In the genomic region with DNA sequence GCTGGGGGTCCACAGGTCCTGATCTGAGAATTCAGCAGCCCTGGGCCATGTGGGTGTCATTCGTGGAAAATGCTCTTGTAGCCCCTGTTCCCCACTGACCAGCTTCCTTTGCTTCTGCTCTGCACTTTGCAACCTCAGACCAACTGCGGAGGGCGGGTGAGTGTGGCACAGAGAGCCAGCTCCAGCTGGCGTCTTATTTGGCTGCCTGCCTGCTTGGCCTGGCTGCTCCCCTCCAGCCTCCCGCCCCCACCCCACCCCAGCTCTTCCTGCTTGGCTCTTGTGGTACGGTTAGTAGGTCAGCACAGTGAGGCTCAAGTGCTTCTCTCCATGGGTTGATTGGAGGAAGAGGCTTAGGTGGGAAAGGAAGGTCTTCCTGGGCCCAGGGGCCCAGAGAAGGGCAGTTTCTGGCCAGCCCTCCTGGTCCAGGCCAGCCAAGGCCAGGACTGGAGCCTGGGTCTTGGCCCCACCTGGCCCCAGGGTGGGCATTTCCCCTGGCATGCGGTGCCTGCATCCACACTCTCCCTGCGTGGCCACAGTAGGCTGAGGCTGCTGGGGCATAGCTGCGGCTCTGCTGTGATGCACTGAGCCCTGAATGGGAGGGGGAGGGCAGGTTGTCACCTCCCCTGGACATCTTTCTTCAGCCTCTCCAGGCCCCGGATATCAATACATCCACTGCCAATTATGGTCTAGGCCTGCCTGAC, we compare ENCODE assay signal across 1 cellular context.
TF ChIP-seq lines count a peak whose summit lies in the region.

No MANE protein-coding gene starts in this region.

TF ChIP-seq in GM23338, 12 proteins besides CTCF, POLR2A, EP300 and RAD21 (continued from another document):
- TF ChIP-seq, protein P1, sequence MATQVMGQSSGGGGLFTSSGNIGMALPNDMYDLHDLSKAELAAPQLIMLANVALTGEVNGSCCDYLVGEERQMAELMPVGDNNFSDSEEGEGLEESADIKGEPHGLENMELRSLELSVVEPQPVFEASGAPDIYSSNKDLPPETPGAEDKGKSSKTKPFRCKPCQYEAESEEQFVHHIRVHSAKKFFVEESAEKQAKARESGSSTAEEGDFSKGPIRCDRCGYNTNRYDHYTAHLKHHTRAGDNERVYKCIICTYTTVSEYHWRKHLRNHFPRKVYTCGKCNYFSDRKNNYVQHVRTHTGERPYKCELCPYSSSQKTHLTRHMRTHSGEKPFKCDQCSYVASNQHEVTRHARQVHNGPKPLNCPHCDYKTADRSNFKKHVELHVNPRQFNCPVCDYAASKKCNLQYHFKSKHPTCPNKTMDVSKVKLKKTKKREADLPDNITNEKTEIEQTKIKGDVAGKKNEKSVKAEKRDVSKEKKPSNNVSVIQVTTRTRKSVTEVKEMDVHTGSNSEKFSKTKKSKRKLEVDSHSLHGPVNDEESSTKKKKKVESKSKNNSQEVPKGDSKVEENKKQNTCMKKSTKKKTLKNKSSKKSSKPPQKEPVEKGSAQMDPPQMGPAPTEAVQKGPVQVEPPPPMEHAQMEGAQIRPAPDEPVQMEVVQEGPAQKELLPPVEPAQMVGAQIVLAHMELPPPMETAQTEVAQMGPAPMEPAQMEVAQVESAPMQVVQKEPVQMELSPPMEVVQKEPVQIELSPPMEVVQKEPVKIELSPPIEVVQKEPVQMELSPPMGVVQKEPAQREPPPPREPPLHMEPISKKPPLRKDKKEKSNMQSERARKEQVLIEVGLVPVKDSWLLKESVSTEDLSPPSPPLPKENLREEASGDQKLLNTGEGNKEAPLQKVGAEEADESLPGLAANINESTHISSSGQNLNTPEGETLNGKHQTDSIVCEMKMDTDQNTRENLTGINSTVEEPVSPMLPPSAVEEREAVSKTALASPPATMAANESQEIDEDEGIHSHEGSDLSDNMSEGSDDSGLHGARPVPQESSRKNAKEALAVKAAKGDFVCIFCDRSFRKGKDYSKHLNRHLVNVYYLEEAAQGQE (IDR thresholded peaks at IDR 0.05; ENCODE audit: unreplicated experiment) = no peak
- no peak for TF ChIP-seq JUNB (IDR thresholded peaks at IDR 0.05; ENCODE audit: unreplicated experiment)
- TF ChIP-seq, protein P2, sequence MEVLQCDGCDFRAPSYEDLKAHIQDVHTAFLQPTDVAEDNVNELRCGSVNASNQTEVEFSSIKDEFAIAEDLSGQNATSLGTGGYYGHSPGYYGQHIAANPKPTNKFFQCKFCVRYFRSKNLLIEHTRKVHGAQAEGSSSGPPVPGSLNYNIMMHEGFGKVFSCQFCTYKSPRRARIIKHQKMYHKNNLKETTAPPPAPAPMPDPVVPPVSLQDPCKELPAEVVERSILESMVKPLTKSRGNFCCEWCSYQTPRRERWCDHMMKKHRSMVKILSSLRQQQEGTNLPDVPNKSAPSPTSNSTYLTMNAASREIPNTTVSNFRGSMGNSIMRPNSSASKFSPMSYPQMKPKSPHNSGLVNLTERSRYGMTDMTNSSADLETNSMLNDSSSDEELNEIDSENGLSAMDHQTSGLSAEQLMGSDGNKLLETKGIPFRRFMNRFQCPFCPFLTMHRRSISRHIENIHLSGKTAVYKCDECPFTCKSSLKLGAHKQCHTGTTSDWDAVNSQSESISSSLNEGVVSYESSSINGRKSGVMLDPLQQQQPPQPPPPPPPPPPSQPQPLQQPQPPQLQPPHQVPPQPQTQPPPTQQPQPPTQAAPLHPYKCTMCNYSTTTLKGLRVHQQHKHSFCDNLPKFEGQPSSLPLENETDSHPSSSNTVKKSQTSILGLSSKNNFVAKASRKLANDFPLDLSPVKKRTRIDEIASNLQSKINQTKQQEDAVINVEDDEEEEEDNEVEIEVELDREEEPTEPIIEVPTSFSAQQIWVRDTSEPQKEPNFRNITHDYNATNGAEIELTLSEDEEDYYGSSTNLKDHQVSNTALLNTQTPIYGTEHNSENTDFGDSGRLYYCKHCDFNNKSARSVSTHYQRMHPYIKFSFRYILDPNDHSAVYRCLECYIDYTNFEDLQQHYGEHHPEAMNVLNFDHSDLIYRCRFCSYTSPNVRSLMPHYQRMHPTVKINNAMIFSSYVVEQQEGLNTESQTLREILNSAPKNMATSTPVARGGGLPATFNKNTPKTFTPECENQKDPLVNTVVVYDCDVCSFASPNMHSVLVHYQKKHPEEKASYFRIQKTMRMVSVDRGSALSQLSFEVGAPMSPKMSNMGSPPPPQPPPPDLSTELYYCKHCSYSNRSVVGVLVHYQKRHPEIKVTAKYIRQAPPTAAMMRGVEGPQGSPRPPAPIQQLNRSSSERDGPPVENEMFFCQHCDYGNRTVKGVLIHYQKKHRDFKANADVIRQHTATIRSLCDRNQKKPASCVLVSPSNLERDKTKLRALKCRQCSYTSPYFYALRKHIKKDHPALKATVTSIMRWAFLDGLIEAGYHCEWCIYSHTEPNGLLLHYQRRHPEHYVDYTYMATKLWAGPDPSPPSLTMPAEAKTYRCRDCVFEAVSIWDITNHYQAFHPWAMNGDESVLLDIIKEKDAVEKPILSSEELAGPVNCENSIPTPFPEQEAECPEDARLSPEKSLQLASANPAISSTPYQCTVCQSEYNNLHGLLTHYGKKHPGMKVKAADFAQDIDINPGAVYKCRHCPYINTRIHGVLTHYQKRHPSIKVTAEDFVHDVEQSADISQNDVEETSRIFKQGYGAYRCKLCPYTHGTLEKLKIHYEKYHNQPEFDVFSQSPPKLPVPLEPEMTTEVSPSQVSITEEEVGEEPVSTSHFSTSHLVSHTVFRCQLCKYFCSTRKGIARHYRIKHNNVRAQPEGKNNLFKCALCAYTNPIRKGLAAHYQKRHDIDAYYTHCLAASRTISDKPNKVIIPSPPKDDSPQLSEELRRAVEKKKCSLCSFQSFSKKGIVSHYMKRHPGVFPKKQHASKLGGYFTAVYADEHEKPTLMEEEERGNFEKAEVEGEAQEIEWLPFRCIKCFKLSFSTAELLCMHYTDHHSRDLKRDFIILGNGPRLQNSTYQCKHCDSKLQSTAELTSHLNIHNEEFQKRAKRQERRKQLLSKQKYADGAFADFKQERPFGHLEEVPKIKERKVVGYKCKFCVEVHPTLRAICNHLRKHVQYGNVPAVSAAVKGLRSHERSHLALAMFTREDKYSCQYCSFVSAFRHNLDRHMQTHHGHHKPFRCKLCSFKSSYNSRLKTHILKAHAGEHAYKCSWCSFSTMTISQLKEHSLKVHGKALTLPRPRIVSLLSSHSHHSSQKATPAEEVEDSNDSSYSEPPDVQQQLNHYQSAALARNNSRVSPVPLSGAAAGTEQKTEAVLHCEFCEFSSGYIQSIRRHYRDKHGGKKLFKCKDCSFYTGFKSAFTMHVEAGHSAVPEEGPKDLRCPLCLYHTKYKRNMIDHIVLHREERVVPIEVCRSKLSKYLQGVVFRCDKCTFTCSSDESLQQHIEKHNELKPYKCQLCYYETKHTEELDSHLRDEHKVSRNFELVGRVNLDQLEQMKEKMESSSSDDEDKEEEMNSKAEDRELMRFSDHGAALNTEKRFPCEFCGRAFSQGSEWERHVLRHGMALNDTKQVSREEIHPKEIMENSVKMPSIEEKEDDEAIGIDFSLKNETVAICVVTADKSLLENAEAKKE (CRISPR knock-in tag; IDR thresholded peaks at IDR 0.05) = no peak
- TF ChIP-seq EZH2phosphoT487 (IDR thresholded peaks at IDR 0.05; ENCODE audit: unreplicated experiment) = no peak
- TF ChIP-seq ZNF331 (CRISPR knock-in tag; IDR thresholded peaks at IDR 0.05; ENCODE audit: low read depth) = no peak
- TF ChIP-seq EZH2 (IDR thresholded peaks at IDR 0.05; ENCODE audit: low read depth, unreplicated experiment) = no peak
- no peak for TF ChIP-seq STAT1 (IDR thresholded peaks at IDR 0.05; ENCODE audit: unreplicated experiment)
- no peak for TF ChIP-seq POLR2AphosphoS5 (IDR thresholded peaks at IDR 0.05; ENCODE audit: low read depth)
- TF ChIP-seq, protein P3, sequence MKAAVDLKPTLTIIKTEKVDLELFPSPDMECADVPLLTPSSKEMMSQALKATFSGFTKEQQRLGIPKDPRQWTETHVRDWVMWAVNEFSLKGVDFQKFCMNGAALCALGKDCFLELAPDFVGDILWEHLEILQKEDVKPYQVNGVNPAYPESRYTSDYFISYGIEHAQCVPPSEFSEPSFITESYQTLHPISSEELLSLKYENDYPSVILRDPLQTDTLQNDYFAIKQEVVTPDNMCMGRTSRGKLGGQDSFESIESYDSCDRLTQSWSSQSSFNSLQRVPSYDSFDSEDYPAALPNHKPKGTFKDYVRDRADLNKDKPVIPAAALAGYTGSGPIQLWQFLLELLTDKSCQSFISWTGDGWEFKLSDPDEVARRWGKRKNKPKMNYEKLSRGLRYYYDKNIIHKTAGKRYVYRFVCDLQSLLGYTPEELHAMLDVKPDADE (IDR thresholded peaks at IDR 0.05) = no peak
- TF ChIP-seq NANOG (IDR thresholded peaks at IDR 0.05; ENCODE audit: borderline replicate concordance) = no peak
